ENCODE assay signal across 15 cellular contexts in the genomic region with DNA sequence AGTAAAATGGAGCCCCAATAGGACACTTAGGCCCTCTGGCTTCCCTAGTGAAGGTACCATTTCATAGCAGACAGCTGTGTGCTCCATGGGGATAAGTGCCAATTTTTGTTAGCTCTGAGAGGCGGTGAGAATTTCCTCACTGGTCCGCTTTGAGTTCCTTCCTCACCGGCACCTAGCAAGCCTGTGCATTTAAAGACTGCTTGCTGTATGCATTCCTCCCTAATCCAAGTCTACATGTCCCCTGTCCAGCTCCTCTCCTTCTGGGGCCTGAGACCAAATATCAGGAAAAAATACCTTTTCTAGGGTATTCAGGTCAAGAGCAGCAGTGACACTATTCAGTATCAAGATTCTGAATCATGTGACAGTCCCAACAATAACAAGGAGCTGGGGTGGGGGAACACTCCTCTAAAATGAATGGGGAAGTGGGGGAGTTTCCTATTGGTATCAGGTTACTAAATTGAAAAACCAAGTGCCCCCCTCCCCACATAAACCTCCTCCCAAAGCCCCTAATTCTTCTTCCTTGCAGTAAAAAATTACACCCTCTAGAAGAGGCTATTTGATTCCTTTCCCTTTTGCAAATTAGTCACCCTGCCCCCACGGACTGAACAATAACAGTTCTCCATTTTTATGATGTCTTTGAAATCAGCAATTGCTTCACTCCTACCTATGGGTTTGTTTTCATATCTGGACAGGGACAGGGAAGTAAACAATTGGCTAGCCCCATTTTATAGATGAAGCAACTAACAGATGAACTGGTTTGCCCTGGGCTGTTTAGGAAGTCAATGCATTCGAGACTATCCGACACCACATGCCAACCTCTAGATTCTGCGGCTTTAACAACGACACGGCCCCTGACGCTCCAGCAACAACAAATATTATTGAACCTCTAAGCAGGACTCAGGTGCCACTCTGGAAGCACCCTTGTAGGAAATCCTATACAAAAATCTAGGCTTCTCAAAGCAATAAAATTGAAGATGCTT. TPM values are rescaled to one million over a fixed set of nuclear protein-coding genes. Genes with fewer than 3 reads are reported as not detected.
DNase-seq lines count a peak whose midpoint lies in the region; ATAC-seq, FAIRE-seq and TF ChIP-seq lines count a peak whose summit lies in the region.
"Had no signal": no experiment of that assay in that cellular context is flagged by ENCODE, and none has a peak within 500 bp of the region (broad histone marks: within the 10 kb centered on the region; RNA-seq: fewer than 3 reads in every experiment).

No MANE protein-coding gene starts in this region.

- ATAC-seq in CD8-positive, alpha-beta T cell = peak; percentile 30
- ATAC-seq in natural killer cell = no peak
- no peak for ATAC-seq in HG03521 (IDR thresholded peaks at IDR 0.05; ENCODE audit: unreplicated experiment)
- ATAC-seq in HG03108 (IDR thresholded peaks at IDR 0.05; ENCODE audit: unreplicated experiment) = no peak

- H3K4me3 Mint-ChIP-seq in CD8-positive, alpha-beta T cell = peak overlapping the region; percentile 85
- peak overlapping the region; percentile 42 to 84 (median 73) for H3K4me3 Mint-ChIP-seq in brain
- H3K4me3 Mint-ChIP-seq in natural killer cell = peak overlapping the region; percentile 75
- H3K4me3 Mint-ChIP-seq: dendritic cell treated with granulocyte-macrophage colony-stimulating factor and Interleukin-4, amounts not matched to agents 40 ng/mL and 50 ng/mL, for 4 days had no signal

- no peaks in the 10 kb centered on the region for H3K9me3 Mint-ChIP-seq in CD8-positive, alpha-beta T cell
- H3K9me3 Mint-ChIP-seq in brain = no peaks in the 10 kb centered on the region
- no peaks in the 10 kb centered on the region for H3K9me3 Mint-ChIP-seq in natural killer cell
- H3K9me3 Mint-ChIP-seq: dendritic cell treated with granulocyte-macrophage colony-stimulating factor and Interleukin-4, amounts not matched to agents 40 ng/mL and 50 ng/mL, for 4 days had no signal

- POLR2A ChIA-PET in CD8-positive, alpha-beta T cell (lab: Charles Lee) = interaction anchor here (0.9 to 63.2 kb wide), 5 partner anchors 3 to 1267 kb away, joined by 3 to 2179 read pairs (median 6); a partner anchor contains a TSS

- H3K27me3 Mint-ChIP-seq in CD8-positive, alpha-beta T cell (ENCODE audit: low read depth) = no peaks in the 10 kb centered on the region
- H3K27me3 Mint-ChIP-seq in brain (no peaks in the 10 kb centered on the region), natural killer cell (ENCODE audit: low read depth in 2 of 2) (no peaks in the 10 kb centered on the region)

- H3K4me3 ChIP-seq in CD8-positive, alpha-beta T cell (ENCODE audit: low read depth, low read length) = peak overlapping the region; percentile 38
- peak overlapping the region in 1 of 4 donors; percentile 3 for H3K4me3 ChIP-seq in Peyer's patch

- peaks cover 66% of the 10 kb centered on the region for H3K36me3 Mint-ChIP-seq in CD8-positive, alpha-beta T cell
- H3K36me3 Mint-ChIP-seq in brain (peaks cover 2% of the 10 kb centered on the region), natural killer cell (no peaks in the 10 kb centered on the region)

- H3K27ac ChIP-seq in CD8-positive, alpha-beta T cell (ENCODE audit: low read depth, low read length) = peak overlapping the region; percentile 79
- H3K27ac ChIP-seq in Peyer's patch = peak overlapping the region; percentile 57 to 77 (median 66)
- H3K27ac ChIP-seq: KMS-11 had no signal

- H3K4me1 ChIP-seq in CD8-positive, alpha-beta T cell (ENCODE audit: insufficient read depth, low read length) = peaks cover 85% of the 10 kb centered on the region
- peaks cover 0 to 15% (median 0%) of the 10 kb centered on the region in 4 donors for H3K4me1 ChIP-seq in Peyer's patch

- H3K36me3 ChIP-seq in CD8-positive, alpha-beta T cell (ENCODE audit: insufficient read depth, low read length) = peaks cover 26% of the 10 kb centered on the region
- H3K36me3 ChIP-seq in Peyer's patch = no peaks in the 10 kb centered on the region

- intact Hi-C loops in CD8-positive, alpha-beta T cell (cut with DNase I, micrococcal nuclease) = loop anchor here in 1 of 2 experiments (1.0 kb wide), 1 partner anchor 8 kb away; no protein-coding TSS in a partner anchor
- intact Hi-C loops in natural killer cell (cut with micrococcal nuclease) = no loop called here

- no peak for TF ChIP-seq CTCF in CD8-positive, alpha-beta T cell (IDR thresholded peaks at IDR 0.05)
- no peak for TF ChIP-seq CTCF in Peyer's patch (IDR thresholded peaks at IDR 0.05)
- TF ChIP-seq CTCF in brain (conservative IDR thresholded peaks at IDR 0.05) = no peak
- TF ChIP-seq CTCF in natural killer cell (IDR thresholded peaks at IDR 0.05) = no peak

- TF ChIP-seq POLR2A in Peyer's patch (IDR thresholded peaks at IDR 0.05) = no peak
- no peak for TF ChIP-seq POLR2A in erythroblast (IDR thresholded peaks at IDR 0.05; ENCODE audit: low read length)
- no peak for TF ChIP-seq POLR2A in H54 (IDR thresholded peaks at IDR 0.05; ENCODE audit: low read depth, low read length)

- H3K27ac Mint-ChIP-seq in CD8-positive, alpha-beta T cell = peak overlapping the region; percentile 99
- H3K27ac Mint-ChIP-seq in brain = peak overlapping the region; percentile 73 to 90 (median 87)
- peak overlapping the region; percentile 85 to 96 for H3K27ac Mint-ChIP-seq in natural killer cell
- H3K27ac Mint-ChIP-seq: dendritic cell treated with granulocyte-macrophage colony-stimulating factor and Interleukin-4, amounts not matched to agents 40 ng/mL and 50 ng/mL, for 4 days had no signal

- DNase-seq in CD8-positive, alpha-beta T cell = peak in 3 of 7 experiments; percentile 55 to 71 (median 57)
- DNase-seq in Peyer's patch = no peak
- no peak for DNase-seq in natural killer cell
- no peak for DNase-seq in erythroblast (lab: John Stamatoyannopoulos, UW)
- no peak for DNase-seq in H54 (ENCODE audit: insufficient read length, low spot score)
- DNase-seq: foreskin melanocyte; GF-D8; retina; SK-N-SH; stimulated activated CD4-positive, alpha-beta T cell treated with anti-CD3 and anti-CD28 coated beads, Interleukin-4, amount 100 ng/mL, for 24 hours had no signal

- H3K4me1 Mint-ChIP-seq in CD8-positive, alpha-beta T cell (ENCODE audit: low read depth) = peaks cover 88% of the 10 kb centered on the region
- H3K4me1 Mint-ChIP-seq in brain (peaks cover 90% of the 10 kb centered on the region), natural killer cell (peaks cover 85 to 90% of the 10 kb centered on the region in 2 donors)

- no peak for FAIRE-seq in H54 (lab: Jason Lieb, UNC)

- CTCF ChIA-PET in CD8-positive, alpha-beta T cell (lab: Charles Lee) = interaction anchor here (1.5 to 21.1 kb wide), 5 partner anchors 9 to 22 kb away, joined by 4 to 284 read pairs (median 6); no protein-coding TSS in a partner anchor

- no peaks in the 10 kb centered on the region for H3K27me3 ChIP-seq in CD8-positive, alpha-beta T cell (ENCODE audit: insufficient read depth, low read length)
- H3K27me3 ChIP-seq in Peyer's patch = no peaks in the 10 kb centered on the region

- no peaks in the 10 kb centered on the region for H3K9me3 ChIP-seq in CD8-positive, alpha-beta T cell (ENCODE audit: low read length)
- H3K9me3 ChIP-seq in Peyer's patch = no peaks in the 10 kb centered on the region
- H3K9me3 ChIP-seq: SK-N-SH had no signal

RNA-seq across cellular contexts. Expression of a gene that starts 28.9 kb away (rescaled TPM):
- total RNA-seq in CD8-positive, alpha-beta T cell = 100 to 1,000 TPM; 273 to 284 TPM
- total RNA-seq in Peyer's patch (10 to 100 TPM in 2 of 4 donors, 1 to 10 TPM in 2; 7.7 to 10.2 (median 10.0) TPM), natural killer cell (10 to 100 TPM; 43.5 to 61.5 (median 56.2) TPM)
- polyA plus RNA-seq in brain (ENCODE audit: insufficient read depth, low read depth, low replicate concordance) = 1.6 TPM
- polyA plus RNA-seq: SK-N-SH had no signal

Comparison
In these comparisons a context has a peak if more than half of its experiments do, and no peak if none do; other contexts are left out.
1. RNA of a gene that starts 28.9 kb away (total RNA-seq): 273 to 284 TPM in CD8-positive, alpha-beta T cell; 43.5 to 61.5 TPM in natural killer cell and 7.7 to 10.2 TPM in Peyer's patch; every median in the first group is over 4 times any median in the second.
2. Peak in every context shown above with its lines, with median percentiles within 50 percentile points of each other: H3K27ac Mint-ChIP-seq and H3K4me3 Mint-ChIP-seq.